Comparison of ENCODE assay signal across 6 cellular contexts in the genomic region with DNA sequence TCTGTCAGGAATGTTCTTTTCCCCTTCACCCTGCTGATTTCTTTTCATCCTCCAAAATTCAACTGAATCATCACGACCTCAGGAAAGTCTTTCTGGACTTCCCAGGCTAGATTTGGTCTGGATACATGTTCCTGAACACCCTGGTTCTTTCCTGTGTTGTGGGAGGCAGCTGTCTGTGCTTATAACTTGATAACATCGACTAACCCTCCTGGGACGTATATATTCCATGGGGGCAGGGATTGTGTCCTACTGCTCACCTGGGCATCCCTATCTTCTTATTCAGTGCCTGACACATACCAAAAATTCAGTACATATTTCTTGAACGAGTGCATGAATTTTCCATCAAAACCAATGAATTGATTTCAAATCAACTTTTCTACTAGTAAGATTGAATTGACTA.
"Had no signal": no experiment of that assay in that cellular context is flagged by ENCODE, and none has a peak within 500 bp of the region (broad histone marks: within the 10 kb centered on the region; RNA-seq: fewer than 3 reads in every experiment).

No MANE protein-coding gene starts in this region.

- H3K27ac Mint-ChIP-seq: GM23338, H9 had no signal

- H3K9me3 Mint-ChIP-seq: GM23338 had no signal

- ATAC-seq: GM23338, HepG2, K562 had no signal

- H3K4me3 Mint-ChIP-seq: GM23338, H9 had no signal

- DNase-seq: H9, HCEC 1CT, KG1 had no signal
